In genomic region chr17:73520369-73520761, GRCh38 we compare ENCODE assay signal across 27 cellular contexts.
"Had no signal": no experiment of that assay in that cellular context is flagged by ENCODE, and none has a peak within 500 bp of the region (broad histone marks: within the 10 kb centered on the region; RNA-seq: fewer than 3 reads in every experiment).

No MANE protein-coding gene starts in this region.

- H3K4me3 ChIP-seq: left lung, lower lobe of right lung, ovary, prostate gland, skin epidermis, transverse colon, upper lobe of left lung, vagina had no signal

- DNase-seq: hypothalamus; immature natural killer cell; left colon; left lung; lower lobe of right lung; mammary epithelial cell; mesenchymal stem cell; naive B cell; natural killer cell; nephron progenitor cell; occipital lobe; ovary; stimulated activated CD4-positive, alpha-beta T cell treated with anti-CD3 and anti-CD28 coated beads, Interleukin-4, amount 100 ng/mL, for 24 hours; stimulated activated naive CD4-positive, alpha-beta T cell treated with Interleukin-2 at 50 U/mL for 16 hours; stimulated activated naive CD8-positive, alpha-beta T cell treated with anti-CD3 and anti-CD28 coated beads, Interleukin-15, amount 100 ng/mL, for 72 hours; substantia nigra; transverse colon; upper lobe of left lung had no signal

- H3K27ac ChIP-seq: left lung, lower lobe of right lung, neutrophil, ovary, prostate gland, skin epidermis, transverse colon, upper lobe of left lung, vagina had no signal

- H3K27me3 ChIP-seq: left lung, neutrophil, ovary, transverse colon, upper lobe of left lung, vagina had no signal

- ATAC-seq: left colon; left lung; lower lobe of right lung; natural killer cell; right cardiac atrium; sciatic nerve; stimulated activated effector memory CD8-positive, alpha-beta T cell treated with anti-CD3 and anti-CD28 coated beads, Interleukin-12 subunit alpha, Interleukin-12 subunit beta, amount 100 ng/mL, for 72 hours; stimulated activated naive CD8-positive, alpha-beta T cell treated with anti-CD3 and anti-CD28 coated beads, Interleukin-15, amount 100 ng/mL, for 72 hours had no signal

- H3K9me3 ChIP-seq: left lung, lower lobe of right lung, neutrophil, ovary, prostate gland, transverse colon, upper lobe of left lung, vagina had no signal

- H3K4me1 ChIP-seq: left lung, lower lobe of right lung, prostate gland, transverse colon, upper lobe of left lung, vagina had no signal

- H3K36me3 ChIP-seq: left lung, lower lobe of right lung, neutrophil, ovary, prostate gland, transverse colon, upper lobe of left lung, vagina had no signal

- FAIRE-seq: islet of Langerhans, kidney had no signal
